1 cellular context compared by ENCODE assay signal in genomic region chr12:76533331-76533730, GRCh38.
TF ChIP-seq lines count a peak whose summit lies in the region.

No MANE protein-coding gene starts in this region.

TF ChIP-seq in WTC11, 78 proteins besides CTCF, POLR2A, EP300 and RAD21 (continued from another document):
- TF ChIP-seq E2F1 (CRISPR knock-in tag; IDR thresholded peaks at IDR 0.05) (no peak), ATF1 (CRISPR knock-in tag; IDR thresholded peaks at IDR 0.05) (no peak), TEAD4 (CRISPR knock-in tag; IDR thresholded peaks at IDR 0.05) (no peak), ZNF232 (CRISPR knock-in tag; IDR thresholded peaks at IDR 0.05) (no peak), ZNF317 (CRISPR knock-in tag; IDR thresholded peaks at IDR 0.05; ENCODE audit: borderline replicate concordance, low read depth) (no peak)
